1 cellular context compared by ENCODE assay signal in genomic region chr1:58799650-58800049, GRCh38.
TF ChIP-seq lines count a peak whose summit lies in the region.

No MANE protein-coding gene starts in this region.

TF ChIP-seq in HepG2, 621 proteins besides CTCF, POLR2A, EP300 and RAD21 (continued from another document):
- TF ChIP-seq IKZF1 (IDR thresholded peaks at IDR 0.05) = 0 out of 2 replicates have a peak, but pooled peaks have one; percentile 17
- no peak for TF ChIP-seq SP1 (IDR thresholded peaks at IDR 0.05)
- no peak for TF ChIP-seq SP1 (CRISPR knock-in tag; IDR thresholded peaks at IDR 0.05)
